In the genomic region with DNA sequence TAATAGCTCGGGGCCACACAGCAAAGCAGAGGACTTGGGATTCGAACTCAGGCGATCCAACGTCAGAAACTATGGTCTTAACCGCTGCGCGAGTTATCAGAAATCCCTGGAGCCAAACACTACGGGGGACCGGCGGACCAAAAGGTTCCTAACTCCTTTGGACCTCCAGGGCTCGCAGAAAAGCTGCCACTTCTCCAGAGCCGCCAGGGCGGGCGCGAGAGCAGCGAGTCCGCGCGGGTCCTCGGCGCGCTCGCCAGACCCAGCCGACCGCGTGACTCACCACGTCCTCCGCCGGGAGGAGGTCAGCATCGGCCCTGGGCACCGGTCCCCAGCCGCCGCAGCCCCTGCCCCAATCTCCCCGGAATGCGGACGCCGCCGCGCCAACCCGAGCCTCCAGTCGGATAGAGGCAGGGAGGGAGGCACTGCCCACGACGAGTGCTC, we compare ENCODE assay signal across 10 cellular contexts. TPM values are rescaled to one million over a fixed set of nuclear protein-coding genes. Genes with fewer than 3 reads are reported as not detected.
DNase-seq lines count a peak whose midpoint lies in the region; ATAC-seq, FAIRE-seq and TF ChIP-seq lines count a peak whose summit lies in the region.
"Had no signal": no experiment of that assay in that cellular context is flagged by ENCODE, and none has a peak within 500 bp of the region (broad histone marks: within the 10 kb centered on the region; RNA-seq: fewer than 3 reads in every experiment).

No MANE protein-coding gene starts in this region.

- TF ChIP-seq CTCF in astrocyte (IDR thresholded peaks at IDR 0.05; ENCODE audit: insufficient read depth, low read depth, low read length), result no peak
- no peak for TF ChIP-seq CTCF in type B pancreatic cell (conservative IDR thresholded peaks at IDR 0.05)

- peak overlapping the region; percentile 28 for H3K4me3 ChIP-seq in astrocyte (ENCODE audit: insufficient read depth, low read depth, low read length)

- POLR2A ChIA-PET in activated CD4-positive, alpha-beta memory T cell treated with anti-CD3 and anti-CD28 coated beads for 36 hours (lab: Charles Lee), result no interaction called here

- H3K27ac Mint-ChIP-seq in activated naive CD8-positive, alpha-beta T cell, result no peak overlapping the region
- H3K27ac Mint-ChIP-seq in activated naive CD8-positive, alpha-beta T cell treated with anti-CD3 and anti-CD28 coated beads for 36 hours, result no peak overlapping the region
- H3K27ac Mint-ChIP-seq in astrocyte (ENCODE audit: unreplicated experiment) (peak overlapping the region; percentile 18), type B pancreatic cell (no peak overlapping the region)
- H3K27ac Mint-ChIP-seq in activated CD4-positive, alpha-beta memory T cell treated with anti-CD3 and anti-CD28 coated beads for 36 hours, result no peak overlapping the region

- H3K27ac ChIP-seq in astrocyte (ENCODE audit: low read depth, low read length), result no peak overlapping the region

- H3K79me2 ChIP-seq in astrocyte (ENCODE audit: insufficient read depth, low read length), result no peaks in the 10 kb centered on the region

- no peak overlapping the region for H3K9ac ChIP-seq in astrocyte (ENCODE audit: low read length)

- DNase-seq in activated naive CD8-positive, alpha-beta T cell treated with anti-CD3 and anti-CD28 coated beads for 36 hours, result no peak
- no peak for DNase-seq in astrocyte (ENCODE audit: low read depth)
- peak; percentile 22 for DNase-seq in kidney tubule cell (ENCODE audit: low spot score)
- no peak for DNase-seq in type B pancreatic cell (ENCODE audit: extremely low spot score, unreplicated experiment)
- no peak for DNase-seq in activated CD4-positive, alpha-beta memory T cell treated with anti-CD3 and anti-CD28 coated beads for 36 hours
- no peak for DNase-seq in GF-D8 (lab: John Stamatoyannopoulos, UW)
- DNase-seq: stimulated activated CD4-positive, alpha-beta T cell treated with anti-CD3 and anti-CD28 coated beads, Interleukin-4, amount 100 ng/mL, for 24 hours had no signal

- no peaks in the 10 kb centered on the region for H3K36me3 Mint-ChIP-seq in activated naive CD8-positive, alpha-beta T cell
- H3K36me3 Mint-ChIP-seq in activated naive CD8-positive, alpha-beta T cell treated with anti-CD3 and anti-CD28 coated beads for 36 hours, result no peaks in the 10 kb centered on the region
- H3K36me3 Mint-ChIP-seq in astrocyte (ENCODE audit: low read depth, unreplicated experiment) (no peaks in the 10 kb centered on the region), type B pancreatic cell (no peaks in the 10 kb centered on the region)
- H3K36me3 Mint-ChIP-seq in activated CD4-positive, alpha-beta memory T cell treated with anti-CD3 and anti-CD28 coated beads for 36 hours, result no peaks in the 10 kb centered on the region

- no peaks in the 10 kb centered on the region for H3K9me3 Mint-ChIP-seq in activated naive CD8-positive, alpha-beta T cell (ENCODE audit: low read depth)
- H3K9me3 Mint-ChIP-seq in activated naive CD8-positive, alpha-beta T cell treated with anti-CD3 and anti-CD28 coated beads for 36 hours, result no peaks in the 10 kb centered on the region
- H3K9me3 Mint-ChIP-seq in astrocyte (ENCODE audit: unreplicated experiment) (peaks cover 14% of the 10 kb centered on the region), type B pancreatic cell (no peaks in the 10 kb centered on the region)
- H3K9me3 Mint-ChIP-seq in activated CD4-positive, alpha-beta memory T cell treated with anti-CD3 and anti-CD28 coated beads for 36 hours, result no peaks in the 10 kb centered on the region

- peak overlapping the region; percentile 60 for H2AFZ ChIP-seq in astrocyte (ENCODE audit: low read depth, low read length)

- H3K36me3 ChIP-seq in astrocyte (ENCODE audit: insufficient read depth, low read length), result no peaks in the 10 kb centered on the region

- H3K4me1 Mint-ChIP-seq in activated naive CD8-positive, alpha-beta T cell (ENCODE audit: low read depth), result peaks cover 16% of the 10 kb centered on the region
- H3K4me1 Mint-ChIP-seq in activated naive CD8-positive, alpha-beta T cell treated with anti-CD3 and anti-CD28 coated beads for 36 hours, result peaks cover 11% of the 10 kb centered on the region
- H3K4me1 Mint-ChIP-seq in astrocyte (ENCODE audit: low read depth, unreplicated experiment), result no peaks in the 10 kb centered on the region
- H3K4me1 Mint-ChIP-seq in type B pancreatic cell (ENCODE audit: unreplicated experiment), result peaks cover 32% of the 10 kb centered on the region
- H3K4me1 Mint-ChIP-seq in activated CD4-positive, alpha-beta memory T cell treated with anti-CD3 and anti-CD28 coated beads for 36 hours (ENCODE audit: low read depth), result peaks cover 15% of the 10 kb centered on the region

- peaks cover 61% of the 10 kb centered on the region for H3K27me3 Mint-ChIP-seq in activated naive CD8-positive, alpha-beta T cell
- peaks cover 99% of the 10 kb centered on the region for H3K27me3 Mint-ChIP-seq in activated naive CD8-positive, alpha-beta T cell treated with anti-CD3 and anti-CD28 coated beads for 36 hours
- peaks cover 88% of the 10 kb centered on the region for H3K27me3 Mint-ChIP-seq in astrocyte (ENCODE audit: low read depth, unreplicated experiment)
- peaks cover 100% of the 10 kb centered on the region for H3K27me3 Mint-ChIP-seq in type B pancreatic cell
- peaks cover 88% of the 10 kb centered on the region for H3K27me3 Mint-ChIP-seq in activated CD4-positive, alpha-beta memory T cell treated with anti-CD3 and anti-CD28 coated beads for 36 hours

- FAIRE-seq in astrocyte (lab: Jason Lieb, UNC), result no peak

- CTCF ChIA-PET in activated CD4-positive, alpha-beta memory T cell treated with anti-CD3 and anti-CD28 coated beads for 36 hours (lab: Charles Lee), result interaction anchor here (0.6 kb wide), 1 partner anchor 222 kb away, joined by 4 read pairs; no protein-coding TSS in a partner anchor

- ATAC-seq in HG03432 (IDR thresholded peaks at IDR 0.05; ENCODE audit: unreplicated experiment), result no peak

- intact Hi-C loops in activated CD4-positive, alpha-beta memory T cell treated with anti-CD3 and anti-CD28 coated beads for 36 hours (cut with micrococcal nuclease), result loop anchor here (10.0 kb wide), 1 partner anchor 741 kb away; no protein-coding TSS in a partner anchor

- H3K4me3 Mint-ChIP-seq in activated naive CD8-positive, alpha-beta T cell, result peak overlapping the region; percentile 61
- no peak overlapping the region for H3K4me3 Mint-ChIP-seq in activated naive CD8-positive, alpha-beta T cell treated with anti-CD3 and anti-CD28 coated beads for 36 hours
- H3K4me3 Mint-ChIP-seq in astrocyte (ENCODE audit: unreplicated experiment), result peak overlapping the region; percentile 14
- H3K4me3 Mint-ChIP-seq in type B pancreatic cell, result peak overlapping the region; percentile 69
- H3K4me3 Mint-ChIP-seq in activated CD4-positive, alpha-beta memory T cell treated with anti-CD3 and anti-CD28 coated beads for 36 hours, result no peak overlapping the region

- peaks cover 95% of the 10 kb centered on the region for H3K27me3 ChIP-seq in astrocyte (ENCODE audit: insufficient read depth, low read length)

- H3K4me1 ChIP-seq in astrocyte (ENCODE audit: insufficient read depth, low read length), result peaks cover 14% of the 10 kb centered on the region

- H3K9me3 ChIP-seq in astrocyte (ENCODE audit: insufficient read depth, low read depth, low read length), result no peaks in the 10 kb centered on the region

- H3K4me2 ChIP-seq in astrocyte (ENCODE audit: low read length), result peak overlapping the region; percentile 81

- peaks cover under 1% of the 10 kb centered on the region for H4K20me1 ChIP-seq in astrocyte (ENCODE audit: insufficient read depth, low read length)

RNA-seq across cellular contexts. Expression of a gene that starts 6.0 kb away (rescaled TPM):
- total RNA-seq in activated naive CD8-positive, alpha-beta T cell treated with anti-CD3 and anti-CD28 coated beads for 36 hours, result not detected
- total RNA-seq in astrocyte (not detected in 2 replicates), type B pancreatic cell (ENCODE audit: low replicate concordance) (0.43 and 11.6 TPM in 2 replicates)
- not detected for total RNA-seq in activated CD4-positive, alpha-beta memory T cell treated with anti-CD3 and anti-CD28 coated beads for 36 hours
- total RNA-seq: fibroblast of villous mesenchyme had no signal

Comparison
In these comparisons a context has a peak if more than half of its experiments do, and no peak if none do; other contexts are left out.
1. H3K4me3 Mint-ChIP-seq: peak in activated naive CD8-positive, alpha-beta T cell (single experiment), astrocyte (single experiment) and type B pancreatic cell (single experiment); none in activated naive CD8-positive, alpha-beta T cell treated with anti-CD3 and anti-CD28 coated beads for 36 hours (single experiment) and activated CD4-positive, alpha-beta memory T cell treated with anti-CD3 and anti-CD28 coated beads for 36 hours (single experiment).